Comparison of ENCODE assay signal across 12 cellular contexts in genomic region chr3:10707089-10707983, GRCh38.
A peak's percentile ranks its signal among the peaks of the same experiment; 100 is the strongest.
DNase-seq lines count a peak whose midpoint lies in the region; ATAC-seq, FAIRE-seq and TF ChIP-seq lines count a peak whose summit lies in the region.
"Had no signal": no experiment of that assay in that cellular context is flagged by ENCODE, and none has a peak within 500 bp of the region (broad histone marks: within the 10 kb centered on the region; RNA-seq: fewer than 3 reads in every experiment).

No MANE protein-coding gene starts in this region.

- CTCF ChIA-PET in activated CD4-positive, alpha-beta memory T cell treated with anti-CD3 and anti-CD28 coated beads, Interleukin-2, amount 10 ng/mL, durations not matched to agents 7 days and 5 days (lab: Charles Lee): no interaction called here

- H3K27ac ChIP-seq in left ventricle myocardium inferior (replicated peaks): no peak overlapping the region
- no peak overlapping the region for H3K27ac ChIP-seq in heart right ventricle
- H3K27ac ChIP-seq in astrocyte (ENCODE audit: low read depth, low read length): no peak overlapping the region
- no peak overlapping the region for H3K27ac ChIP-seq in urinary bladder (ENCODE audit: low read depth)
- H3K27ac ChIP-seq: lower lobe of right lung, tibial nerve had no signal

- 5 to 6% methylated on average over 55 to 68 of the region's 68 CpGs for WGBS in heart right ventricle, 2 donors
- 4% methylated on average over 68 of the region's 68 CpGs for WGBS in urinary bladder

- H3K9me3 Mint-ChIP-seq in astrocyte (ENCODE audit: unreplicated experiment) (peaks cover 11% of the 10 kb centered on the region), memory B cell (no peaks in the 10 kb centered on the region)
- H3K9me3 Mint-ChIP-seq in activated CD4-positive, alpha-beta memory T cell treated with anti-CD3 and anti-CD28 coated beads, Interleukin-2, amount 10 ng/mL, durations not matched to agents 7 days and 5 days: no peaks in the 10 kb centered on the region
- H3K9me3 Mint-ChIP-seq: T-helper 1 cell treated with Interleukin-12 subunit alpha and Interleukin-12 subunit beta and Interleukin-4 antibody, amounts not matched to agents 30 μg/mL and 1 μg/mL, for 36 hours had no signal

- intact Hi-C loops in left ventricle myocardium inferior (cut with micrococcal nuclease) (no loop called here), heart right ventricle (cut with DNase I) (loop anchor here in 1 of 10 donors (10.0 kb wide), 1 partner anchor 363 kb away; no protein-coding TSS in a partner anchor)

- no peaks in the 10 kb centered on the region for H4K20me1 ChIP-seq in astrocyte (ENCODE audit: insufficient read depth, low read length)

- H3K4me1 Mint-ChIP-seq in astrocyte (ENCODE audit: low read depth, unreplicated experiment) (peaks cover 15% of the 10 kb centered on the region), memory B cell (peaks cover 10% of the 10 kb centered on the region)
- peaks cover 4% of the 10 kb centered on the region for H3K4me1 Mint-ChIP-seq in activated CD4-positive, alpha-beta memory T cell treated with anti-CD3 and anti-CD28 coated beads, Interleukin-2, amount 10 ng/mL, durations not matched to agents 7 days and 5 days

- H2AFZ ChIP-seq in astrocyte (ENCODE audit: low read depth, low read length): no peak overlapping the region

- H3K79me2 ChIP-seq in astrocyte (ENCODE audit: insufficient read depth, low read length): no peaks in the 10 kb centered on the region

- H3K4me2 ChIP-seq in astrocyte (ENCODE audit: low read length): peak overlapping the region; percentile 52

- H3K36me3 Mint-ChIP-seq in astrocyte (ENCODE audit: low read depth, unreplicated experiment) (no peaks in the 10 kb centered on the region), memory B cell (no peaks in the 10 kb centered on the region)
- H3K36me3 Mint-ChIP-seq in activated CD4-positive, alpha-beta memory T cell treated with anti-CD3 and anti-CD28 coated beads, Interleukin-2, amount 10 ng/mL, durations not matched to agents 7 days and 5 days (ENCODE audit: low read depth): no peaks in the 10 kb centered on the region

- H3K4me1 ChIP-seq in left ventricle myocardium inferior (peaks cover 4% of the 10 kb centered on the region), heart right ventricle (peaks cover 0 to 7% (median 0%) of the 10 kb centered on the region in 9 donors), astrocyte (ENCODE audit: insufficient read depth, low read length) (peaks cover 2% of the 10 kb centered on the region), urinary bladder (ENCODE audit: insufficient read depth) (no peaks in the 10 kb centered on the region)
- H3K4me1 ChIP-seq: lower lobe of right lung had no signal

- H3K4me3 ChIP-seq in left ventricle myocardium inferior (peak overlapping the region; percentile 50), heart right ventricle (peak overlapping the region in 5 of 10 donors; percentile 13 to 32 (median 19)), astrocyte (ENCODE audit: insufficient read depth, low read depth, low read length) (no peak overlapping the region), urinary bladder (ENCODE audit: low read depth, low read length) (peak overlapping the region; percentile 23)
- H3K4me3 ChIP-seq: lower lobe of right lung had no signal

- H3K36me3 ChIP-seq in left ventricle myocardium inferior: no peaks in the 10 kb centered on the region
- H3K36me3 ChIP-seq in heart right ventricle: no peaks in the 10 kb centered on the region
- H3K36me3 ChIP-seq in astrocyte (ENCODE audit: insufficient read depth, low read length): no peaks in the 10 kb centered on the region
- no peaks in the 10 kb centered on the region for H3K36me3 ChIP-seq in urinary bladder (ENCODE audit: insufficient read depth)
- H3K36me3 ChIP-seq: lower lobe of right lung, tibial nerve had no signal

- POLR2A ChIA-PET in activated CD4-positive, alpha-beta memory T cell treated with anti-CD3 and anti-CD28 coated beads, Interleukin-2, amount 10 ng/mL, durations not matched to agents 7 days and 5 days (lab: Charles Lee): no interaction called here

- no peak for TF ChIP-seq CTCF in left ventricle myocardium inferior (IDR thresholded peaks at IDR 0.05; ENCODE audit: borderline replicate concordance)
- TF ChIP-seq CTCF in heart right ventricle (IDR thresholded peaks at IDR 0.05): no peak
- TF ChIP-seq CTCF in astrocyte (IDR thresholded peaks at IDR 0.05; ENCODE audit: insufficient read depth, low read depth, low read length): no peak

- DNase-seq in left ventricle myocardium inferior: no peak
- DNase-seq in heart right ventricle: no peak
- no peak for DNase-seq in astrocyte (ENCODE audit: low read depth)
- no peak for DNase-seq in memory B cell (ENCODE audit: low spot score in 2 of 2)
- DNase-seq in RKO (ENCODE audit: low spot score): no peak
- no peak for DNase-seq in activated CD4-positive, alpha-beta memory T cell treated with anti-CD3 and anti-CD28 coated beads, Interleukin-2, amount 10 ng/mL, durations not matched to agents 7 days and 5 days
- DNase-seq: lower lobe of right lung, NCI-H345 had no signal

- H3K9me3 ChIP-seq in left ventricle myocardium inferior (replicated peaks) (no peaks in the 10 kb centered on the region), heart right ventricle (no peaks in the 10 kb centered on the region), astrocyte (ENCODE audit: insufficient read depth, low read depth, low read length) (no peaks in the 10 kb centered on the region)
- H3K9me3 ChIP-seq: lower lobe of right lung, tibial nerve had no signal

- H3K4me3 Mint-ChIP-seq in astrocyte (ENCODE audit: unreplicated experiment) (peak overlapping the region; percentile 67), memory B cell (peak overlapping the region; percentile 65)
- H3K4me3 Mint-ChIP-seq in activated CD4-positive, alpha-beta memory T cell treated with anti-CD3 and anti-CD28 coated beads, Interleukin-2, amount 10 ng/mL, durations not matched to agents 7 days and 5 days: no peak overlapping the region
- H3K4me3 Mint-ChIP-seq: T-helper 1 cell treated with Interleukin-12 subunit alpha and Interleukin-12 subunit beta and Interleukin-4 antibody, amounts not matched to agents 30 μg/mL and 1 μg/mL, for 36 hours had no signal

- no peak for FAIRE-seq in astrocyte (lab: Jason Lieb, UNC)

- H3K27me3 Mint-ChIP-seq in astrocyte (ENCODE audit: low read depth, unreplicated experiment) (peaks cover 74% of the 10 kb centered on the region), memory B cell (peaks cover 50% of the 10 kb centered on the region)
- peaks cover 72% of the 10 kb centered on the region for H3K27me3 Mint-ChIP-seq in activated CD4-positive, alpha-beta memory T cell treated with anti-CD3 and anti-CD28 coated beads, Interleukin-2, amount 10 ng/mL, durations not matched to agents 7 days and 5 days

- H3K9ac ChIP-seq in astrocyte (ENCODE audit: low read length): no peak overlapping the region

- H3K27me3 ChIP-seq in left ventricle myocardium inferior (ENCODE audit: low read depth) (peaks cover 97% of the 10 kb centered on the region), heart right ventricle (peaks cover 16 to 84% (median 75%) of the 10 kb centered on the region in 7 donors), astrocyte (ENCODE audit: insufficient read depth, low read length) (peaks cover 40% of the 10 kb centered on the region)

- ATAC-seq in heart right ventricle: no peak
- ATAC-seq in memory B cell (ENCODE audit: low read depth): peak; percentile 32
- no peak for ATAC-seq in HG03354 (IDR thresholded peaks at IDR 0.05; ENCODE audit: poor library complexity, severe bottlenecking, unreplicated experiment)
- ATAC-seq: lower lobe of right lung had no signal

- H3K27ac Mint-ChIP-seq in astrocyte (ENCODE audit: unreplicated experiment): no peak overlapping the region
- no peak overlapping the region for H3K27ac Mint-ChIP-seq in memory B cell
- no peak overlapping the region for H3K27ac Mint-ChIP-seq in activated CD4-positive, alpha-beta memory T cell treated with anti-CD3 and anti-CD28 coated beads, Interleukin-2, amount 10 ng/mL, durations not matched to agents 7 days and 5 days
- H3K27ac Mint-ChIP-seq: T-helper 1 cell treated with Interleukin-12 subunit alpha and Interleukin-12 subunit beta and Interleukin-4 antibody, amounts not matched to agents 30 μg/mL and 1 μg/mL, for 36 hours had no signal
